In the genomic region with DNA sequence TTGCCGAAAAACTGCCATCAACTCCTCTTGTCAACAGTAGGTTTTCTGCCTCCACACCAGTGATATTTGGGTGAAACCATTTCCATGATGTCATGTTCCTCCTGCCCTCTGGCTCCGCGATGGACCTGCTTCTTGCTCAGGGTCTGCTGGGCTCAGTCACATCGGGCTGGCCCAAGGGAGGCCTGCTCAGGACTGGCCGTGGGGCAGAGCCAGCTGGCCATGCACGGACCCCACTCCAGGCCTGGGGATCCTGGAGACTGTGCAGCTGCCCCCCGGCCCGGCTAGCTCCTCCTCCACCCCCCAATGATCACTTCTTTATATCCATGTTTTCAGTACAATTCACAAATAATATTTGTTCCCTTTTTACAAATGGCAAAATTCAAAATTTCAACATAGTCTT, we compare ENCODE assay signal across 24 cellular contexts.
"Had no signal": no experiment of that assay in that cellular context is flagged by ENCODE, and none has a peak within 500 bp of the region (broad histone marks: within the 10 kb centered on the region; RNA-seq: fewer than 3 reads in every experiment).

No MANE protein-coding gene starts in this region.

- H3K27me3 Mint-ChIP-seq: stimulated activated naive B cell treated with anti-CD40 and anti-IgM and Interleukin-4, amounts not matched to agents 10 μg/mL and 1 μg/mL and 100 μg/mL, for 72 hours had no signal

- H3K4me1 Mint-ChIP-seq: naive thymus-derived CD4-positive, alpha-beta T cell; stimulated activated naive B cell treated with anti-CD40 and anti-IgM and Interleukin-4, amounts not matched to agents 10 μg/mL and 1 μg/mL and 100 μg/mL, for 72 hours had no signal

- DNase-seq: islet precursor cell; left ventricle myocardium inferior; midbrain; mucosa of descending colon; naive thymus-derived CD4-positive, alpha-beta T cell; retina; right cardiac atrium; stimulated activated CD4-positive, alpha-beta T cell treated with anti-CD3 and anti-CD28 coated beads, Interleukin-12 subunit alpha, Interleukin-12 subunit beta, amount 100 ng/mL, for 4 hours; stimulated activated CD4-positive, alpha-beta T cell treated with anti-CD3 and anti-CD28 coated beads, Interleukin-15, amount 100 ng/mL, for 24 hours; stimulated activated CD4-positive, alpha-beta T cell treated with anti-CD3 and anti-CD28 coated beads, Interleukin-2, amount 100 ng/mL, for 24 hours; stimulated activated CD4-positive, alpha-beta T cell treated with anti-CD3 and anti-CD28 coated beads, Interleukin-4, amount 100 ng/mL, for 1 hour; stimulated activated naive B cell treated with anti-CD40 and anti-IgM and Interleukin-4, amounts not matched to agents 10 μg/mL and 1 μg/mL and 100 μg/mL, for 72 hours; stimulated activated naive CD8-positive, alpha-beta T cell treated with anti-CD3 and anti-CD28 coated beads, Interleukin-15, Interleukin-2, amounts not matched to agents 100 U/mL and 50 U/mL, for 24 hours; stomach; testis; thyroid gland; transverse colon had no signal

- H3K4me1 ChIP-seq: pancreas, prostate gland, stomach, testis, thyroid gland, transverse colon, upper lobe of left lung had no signal

- H3K4me3 Mint-ChIP-seq: naive thymus-derived CD4-positive, alpha-beta T cell; natural killer cell treated with Interleukin-12 subunit alpha and Interleukin-12 subunit beta and Interleukin-15 and Interleukin-18, amount 100 ng/mL, for 72 hours; stimulated activated naive B cell treated with anti-CD40 and anti-IgM and Interleukin-4, amounts not matched to agents 10 μg/mL and 1 μg/mL and 100 μg/mL, for 72 hours had no signal

- H3K27ac Mint-ChIP-seq: naive thymus-derived CD4-positive, alpha-beta T cell; natural killer cell treated with Interleukin-12 subunit alpha and Interleukin-12 subunit beta and Interleukin-15 and Interleukin-18, amount 100 ng/mL, for 72 hours; stimulated activated naive B cell treated with anti-CD40 and anti-IgM and Interleukin-4, amounts not matched to agents 10 μg/mL and 1 μg/mL and 100 μg/mL, for 72 hours had no signal

- H3K27me3 ChIP-seq: pancreas, stomach, testis, thyroid gland, transverse colon, upper lobe of left lung had no signal

- H3K27ac ChIP-seq: left ventricle myocardium inferior, pancreas, prostate gland, skin epidermis, stomach, testis, thyroid gland, transverse colon, upper lobe of left lung had no signal

- H3K36me3 Mint-ChIP-seq: naive thymus-derived CD4-positive, alpha-beta T cell; natural killer cell treated with Interleukin-12 subunit alpha and Interleukin-12 subunit beta and Interleukin-15 and Interleukin-18, amount 100 ng/mL, for 72 hours; stimulated activated naive B cell treated with anti-CD40 and anti-IgM and Interleukin-4, amounts not matched to agents 10 μg/mL and 1 μg/mL and 100 μg/mL, for 72 hours had no signal

- ATAC-seq: mucosa of descending colon; naive thymus-derived CD4-positive, alpha-beta T cell; natural killer cell treated with Interleukin-12 subunit alpha and Interleukin-12 subunit beta and Interleukin-15 and Interleukin-18, amount 100 ng/mL, for 72 hours; pancreas; right cardiac atrium; sciatic nerve; stimulated activated naive B cell treated with anti-CD40 and anti-IgM and Interleukin-4, amounts not matched to agents 10 μg/mL and 1 μg/mL and 100 μg/mL, for 72 hours; stimulated activated naive CD8-positive, alpha-beta T cell treated with anti-CD3 and anti-CD28 coated beads, Interleukin-15, Interleukin-2, amounts not matched to agents 100 U/mL and 50 U/mL, for 24 hours had no signal

- H3K36me3 ChIP-seq: left ventricle myocardium inferior, pancreas, prostate gland, stomach, thyroid gland, transverse colon, upper lobe of left lung had no signal

- H3K9me3 ChIP-seq: left ventricle myocardium inferior, mucosa of descending colon, pancreas, prostate gland, testis, thyroid gland, transverse colon, upper lobe of left lung had no signal

- H3K4me3 ChIP-seq: left ventricle myocardium inferior, lung, mucosa of descending colon, pancreas, prostate gland, skin epidermis, stomach, testis, thyroid gland, transverse colon, upper lobe of left lung had no signal
